In genomic region chr22:23279781-23280180, GRCh38 we compare ENCODE assay signal across 14 cellular contexts.
DNase-seq lines count a peak whose midpoint lies in the region; ATAC-seq and TF ChIP-seq lines count a peak whose summit lies in the region.
"Had no signal": no experiment of that assay in that cellular context is flagged by ENCODE, and none has a peak within 500 bp of the region (broad histone marks: within the 10 kb centered on the region; RNA-seq: fewer than 3 reads in every experiment).

No MANE protein-coding gene starts in this region.

- peaks cover 24% of the 10 kb centered on the region for H3K4me1 ChIP-seq in CD8-positive, alpha-beta T cell (ENCODE audit: insufficient read depth, low read length)
- peaks cover 63% of the 10 kb centered on the region for H3K4me1 ChIP-seq in Karpas-422 (ENCODE audit: low read length)
- H3K4me1 ChIP-seq: SJCRH30 had no signal

- CTCF ChIA-PET in CD8-positive, alpha-beta T cell (lab: Charles Lee): interaction anchor here (1.0 to 7.0 kb wide), 4 partner anchors 10 to 322 kb away, joined by 3 to 225 read pairs (median 38); partner anchors contain the start of gene BCR

- no peaks in the 10 kb centered on the region for H4K20me1 ChIP-seq in Karpas-422 (ENCODE audit: insufficient read depth, low read depth, low read length)

- POLR2A ChIA-PET in CD8-positive, alpha-beta T cell (lab: Charles Lee): no interaction called here

- no peak overlapping the region for H3K4me3 ChIP-seq in CD8-positive, alpha-beta T cell (ENCODE audit: low read depth, low read length)
- H3K4me3 ChIP-seq in Karpas-422 (ENCODE audit: low read length): no peak overlapping the region
- H3K4me3 ChIP-seq in coronary artery: no peak overlapping the region
- H3K4me3 ChIP-seq: SJCRH30 had no signal

- H3K9me2 ChIP-seq in Karpas-422 (replicated peaks; ENCODE audit: insufficient read depth, low read length): no peaks in the 10 kb centered on the region

- peaks cover 15% of the 10 kb centered on the region for H3K36me3 ChIP-seq in CD8-positive, alpha-beta T cell (ENCODE audit: insufficient read depth, low read length)
- no peaks in the 10 kb centered on the region for H3K36me3 ChIP-seq in Karpas-422 (ENCODE audit: insufficient read depth, low read length)

- no peak for TF ChIP-seq CTCF in CD8-positive, alpha-beta T cell (IDR thresholded peaks at IDR 0.05)
- TF ChIP-seq CTCF in coronary artery (IDR thresholded peaks at IDR 0.05): no peak

- H3K4me2 ChIP-seq in Karpas-422 (ENCODE audit: low read depth, low read length, poor library complexity, severe bottlenecking): no peak overlapping the region

- H3K79me2 ChIP-seq in Karpas-422 (ENCODE audit: low read length): no peaks in the 10 kb centered on the region

- H2AFZ ChIP-seq in Karpas-422 (ENCODE audit: low read length): no peak overlapping the region

- H3K9me3 Mint-ChIP-seq in CD8-positive, alpha-beta T cell: no peaks in the 10 kb centered on the region
- H3K9me3 Mint-ChIP-seq in natural killer cell treated with Interleukin-12 subunit alpha and Interleukin-12 subunit beta and Interleukin-15 and Interleukin-18, amount 100 ng/mL, for 72 hours: no peaks in the 10 kb centered on the region
- H3K9me3 Mint-ChIP-seq: stimulated activated naive B cell treated with anti-CD40 and anti-IgM and Interleukin-4, amounts not matched to agents 10 μg/mL and 1 μg/mL and 100 μg/mL, for 72 hours had no signal

- H3K27ac Mint-ChIP-seq in CD8-positive, alpha-beta T cell: peak overlapping the region; percentile 81
- H3K27ac Mint-ChIP-seq in natural killer cell treated with Interleukin-12 subunit alpha and Interleukin-12 subunit beta and Interleukin-15 and Interleukin-18, amount 100 ng/mL, for 72 hours: peak overlapping the region; percentile 65 to 68
- H3K27ac Mint-ChIP-seq: stimulated activated naive B cell treated with anti-CD40 and anti-IgM and Interleukin-4, amounts not matched to agents 10 μg/mL and 1 μg/mL and 100 μg/mL, for 72 hours had no signal

- peaks cover 35% of the 10 kb centered on the region for H3K36me3 Mint-ChIP-seq in CD8-positive, alpha-beta T cell
- H3K36me3 Mint-ChIP-seq in natural killer cell treated with Interleukin-12 subunit alpha and Interleukin-12 subunit beta and Interleukin-15 and Interleukin-18, amount 100 ng/mL, for 72 hours: no peaks in the 10 kb centered on the region

- no peak overlapping the region; the same call in 1 of the 2 replicates for H3K9ac ChIP-seq in Karpas-422 (ENCODE audit: low read length)

- DNase-seq in CD8-positive, alpha-beta T cell: no peak
- no peak for DNase-seq in Karpas-422
- DNase-seq in coronary artery (ENCODE audit: low spot score): no peak
- no peak for DNase-seq in natural killer cell treated with Interleukin-12 subunit alpha and Interleukin-12 subunit beta and Interleukin-15 and Interleukin-18, amount 100 ng/mL, for 72 hours (ENCODE audit: low spot score)
- DNase-seq in central memory CD4-positive, alpha-beta T cell: no peak
- no peak for DNase-seq in NCI-H748 (lab: John Stamatoyannopoulos, UW; ENCODE audit: unreplicated experiment)
- DNase-seq in NCI-H1417 (lab: John Stamatoyannopoulos, UW): no peak
- DNase-seq: activated CD4-positive, CD25-positive, alpha-beta regulatory T cell; activated effector memory CD4-positive, alpha-beta T cell treated with Interleukin-2 at 50 U/mL for 16 hours; kidney glomerular epithelial cell; NCI-H82; SJCRH30; stimulated activated naive B cell treated with anti-CD40 and anti-IgM and Interleukin-4, amounts not matched to agents 10 μg/mL and 1 μg/mL and 100 μg/mL, for 72 hours had no signal

- ATAC-seq in CD8-positive, alpha-beta T cell: no peak
- no peak for ATAC-seq in natural killer cell treated with Interleukin-12 subunit alpha and Interleukin-12 subunit beta and Interleukin-15 and Interleukin-18, amount 100 ng/mL, for 72 hours
- no peak for ATAC-seq in HG03442 (IDR thresholded peaks at IDR 0.05; ENCODE audit: unreplicated experiment)
- ATAC-seq: stimulated activated naive B cell treated with anti-CD40 and anti-IgM and Interleukin-4, amounts not matched to agents 10 μg/mL and 1 μg/mL and 100 μg/mL, for 72 hours had no signal

- H3K9me3 ChIP-seq in CD8-positive, alpha-beta T cell (ENCODE audit: low read length): no peaks in the 10 kb centered on the region
- H3K9me3 ChIP-seq in Karpas-422 (ENCODE audit: low read length): no peaks in the 10 kb centered on the region
- H3K9me3 ChIP-seq: SJCRH30 had no signal

- intact Hi-C loops in CD8-positive, alpha-beta T cell (cut with DNase I, micrococcal nuclease): loop anchor here in 1 of 2 experiments (2.0 kb wide), 2 partner anchors 37 to 319 kb away; no protein-coding TSS in a partner anchor

- no peaks in the 10 kb centered on the region for H3K27me3 Mint-ChIP-seq in CD8-positive, alpha-beta T cell (ENCODE audit: low read depth)
- no peaks in the 10 kb centered on the region for H3K27me3 Mint-ChIP-seq in natural killer cell treated with Interleukin-12 subunit alpha and Interleukin-12 subunit beta and Interleukin-15 and Interleukin-18, amount 100 ng/mL, for 72 hours
- H3K27me3 Mint-ChIP-seq: stimulated activated naive B cell treated with anti-CD40 and anti-IgM and Interleukin-4, amounts not matched to agents 10 μg/mL and 1 μg/mL and 100 μg/mL, for 72 hours had no signal

- no peak overlapping the region for H3K4me3 Mint-ChIP-seq in CD8-positive, alpha-beta T cell
- peak overlapping the region; percentile 62 for H3K4me3 Mint-ChIP-seq in natural killer cell treated with Interleukin-12 subunit alpha and Interleukin-12 subunit beta and Interleukin-15 and Interleukin-18, amount 100 ng/mL, for 72 hours
- H3K4me3 Mint-ChIP-seq: stimulated activated naive B cell treated with anti-CD40 and anti-IgM and Interleukin-4, amounts not matched to agents 10 μg/mL and 1 μg/mL and 100 μg/mL, for 72 hours had no signal

- peak overlapping the region; percentile 27 for H3K27ac ChIP-seq in CD8-positive, alpha-beta T cell (ENCODE audit: low read depth, low read length)
- H3K27ac ChIP-seq in Karpas-422 (ENCODE audit: low read length): peak overlapping the region; percentile 85
- H3K27ac ChIP-seq in coronary artery: peak overlapping the region; percentile 81 to 92
- H3K27ac ChIP-seq: SJCRH30 had no signal

- H3K4me1 Mint-ChIP-seq in CD8-positive, alpha-beta T cell (ENCODE audit: low read depth): peaks cover 20% of the 10 kb centered on the region
- peaks cover 33% of the 10 kb centered on the region in 2 donors for H3K4me1 Mint-ChIP-seq in natural killer cell treated with Interleukin-12 subunit alpha and Interleukin-12 subunit beta and Interleukin-15 and Interleukin-18, amount 100 ng/mL, for 72 hours (ENCODE audit: low read depth in 2 of 2)

- no peaks in the 10 kb centered on the region for H3K27me3 ChIP-seq in CD8-positive, alpha-beta T cell (ENCODE audit: insufficient read depth, low read length)
- H3K27me3 ChIP-seq in Karpas-422 (ENCODE audit: low read length): no peaks in the 10 kb centered on the region
- H3K27me3 ChIP-seq: SJCRH30 had no signal

Comparison
In these comparisons a context has a peak if more than half of its experiments do, and no peak if none do; other contexts are left out.
1. H3K27ac ChIP-seq: peak in every context shown above with its lines; median percentile 86 in coronary artery; 85 in Karpas-422; 27 in CD8-positive, alpha-beta T cell.